In the genomic region with DNA sequence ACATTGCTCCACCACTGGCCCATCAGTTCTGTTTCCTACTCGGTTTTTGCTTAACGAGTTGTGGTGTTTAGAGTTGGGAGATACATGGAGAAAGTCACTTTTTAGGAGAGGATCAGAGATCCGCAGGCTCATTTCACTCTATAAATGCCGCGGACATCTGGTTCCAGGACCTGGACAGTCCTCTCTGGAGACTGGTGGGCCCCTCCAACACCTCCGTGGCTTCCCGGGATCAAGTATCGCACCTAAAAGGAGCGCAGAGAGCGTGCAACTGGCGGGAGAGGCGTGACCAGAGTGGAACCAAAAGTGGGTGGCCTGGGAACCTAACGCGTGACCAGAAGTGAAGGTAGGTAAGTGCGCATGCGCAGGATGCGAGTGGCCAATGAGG, we compare ENCODE assay signal across 8 cellular contexts. TPM values are rescaled to one million over a fixed set of nuclear protein-coding genes. Genes with fewer than 3 reads are reported as not detected.
DNase-seq lines count a peak whose midpoint lies in the region; ATAC-seq and TF ChIP-seq lines count a peak whose summit lies in the region.

No MANE protein-coding gene starts in this region.

- H3K27me3 ChIP-seq in GM06990 (replicated peaks; ENCODE audit: control insufficient read depth, insufficient read depth, low read length), result no peaks in the 10 kb centered on the region
- H3K27me3 ChIP-seq in neural progenitor cell, result no peaks in the 10 kb centered on the region
- H3K27me3 ChIP-seq in thymus (ENCODE audit: control insufficient read depth, insufficient read depth), result no peaks in the 10 kb centered on the region

- TF ChIP-seq CTCF in GM06990 (IDR thresholded peaks at IDR 0.05; ENCODE audit: insufficient read depth, low read length, poor library complexity, severe bottlenecking) (no peak), NB4 (IDR thresholded peaks at IDR 0.05; ENCODE audit: low read depth, low read length) (no peak), fibroblast of the aortic adventitia (IDR thresholded peaks at IDR 0.05; ENCODE audit: insufficient read depth, low read length) (no peak), neural progenitor cell (IDR thresholded peaks at IDR 0.05) (no peak)

- no peaks in the 10 kb centered on the region for H3K9me3 ChIP-seq in neural progenitor cell (ENCODE audit: low read depth)
- no peaks in the 10 kb centered on the region for H3K9me3 ChIP-seq in thymus (ENCODE audit: control insufficient read depth)

- H3K27ac Mint-ChIP-seq in activated CD4-positive, alpha-beta memory T cell treated with anti-CD3 and anti-CD28 coated beads, Interleukin-2, amount 10 ng/mL, durations not matched to agents 7 days and 5 days, result no peak overlapping the region
- no peak overlapping the region for H3K27ac Mint-ChIP-seq in neural progenitor cell

- CTCF ChIA-PET in activated CD4-positive, alpha-beta memory T cell treated with anti-CD3 and anti-CD28 coated beads, Interleukin-2, amount 10 ng/mL, durations not matched to agents 7 days and 5 days (lab: Charles Lee), result interaction anchor here (0.6 kb wide), 1 partner anchor 1208 kb away, joined by 3 read pairs; no protein-coding TSS in a partner anchor

- DNase-seq in A172 (ENCODE audit: low spot score) (peak; percentile 94), GM06990 (ENCODE audit: extremely low read depth, insufficient read length) (no peak), NB4 (ENCODE audit: low read depth) (peak; percentile 89), fibroblast of the aortic adventitia (ENCODE audit: low read depth) (peak; percentile 98), neural progenitor cell (ENCODE audit: low spot score) (peak; percentile 92)
- peak; percentile 85 for DNase-seq in activated CD4-positive, alpha-beta memory T cell treated with anti-CD3 and anti-CD28 coated beads, Interleukin-2, amount 10 ng/mL, durations not matched to agents 7 days and 5 days

- no peaks in the 10 kb centered on the region for H3K9me3 Mint-ChIP-seq in activated CD4-positive, alpha-beta memory T cell treated with anti-CD3 and anti-CD28 coated beads, Interleukin-2, amount 10 ng/mL, durations not matched to agents 7 days and 5 days
- H3K9me3 Mint-ChIP-seq in neural progenitor cell, result no peaks in the 10 kb centered on the region

- H3K36me3 ChIP-seq in GM06990 (ENCODE audit: control insufficient read depth, insufficient read depth, low read length) (no peaks in the 10 kb centered on the region), neural progenitor cell (no peaks in the 10 kb centered on the region), thymus (ENCODE audit: control insufficient read depth, insufficient read depth) (peaks cover 5% of the 10 kb centered on the region)

- no peaks in the 10 kb centered on the region for H4K20me1 ChIP-seq in neural progenitor cell (ENCODE audit: low read depth)

- H3K27me3 Mint-ChIP-seq in activated CD4-positive, alpha-beta memory T cell treated with anti-CD3 and anti-CD28 coated beads, Interleukin-2, amount 10 ng/mL, durations not matched to agents 7 days and 5 days, result peaks cover 3% of the 10 kb centered on the region
- peaks cover 2% of the 10 kb centered on the region for H3K27me3 Mint-ChIP-seq in neural progenitor cell (ENCODE audit: insufficient read depth, low read depth)

- WGBS in thymus, result under 1% methylated on average over 17 of the region's 17 CpGs

- H3K4me1 Mint-ChIP-seq in activated CD4-positive, alpha-beta memory T cell treated with anti-CD3 and anti-CD28 coated beads, Interleukin-2, amount 10 ng/mL, durations not matched to agents 7 days and 5 days, result peaks cover 28% of the 10 kb centered on the region
- peaks cover 17% of the 10 kb centered on the region for H3K4me1 Mint-ChIP-seq in neural progenitor cell

- POLR2A ChIA-PET in activated CD4-positive, alpha-beta memory T cell treated with anti-CD3 and anti-CD28 coated beads, Interleukin-2, amount 10 ng/mL, durations not matched to agents 7 days and 5 days (lab: Charles Lee), result interaction anchor here (1.2 to 4.1 kb wide), 6 partner anchors 11 to 180 kb away, joined by 3 to 27 read pairs (median 8); a partner anchor contains a TSS

- peak; percentile 82 for ATAC-seq in HG02588 (IDR thresholded peaks at IDR 0.05; ENCODE audit: unreplicated experiment)

- no peak overlapping the region for H3K4me3 Mint-ChIP-seq in activated CD4-positive, alpha-beta memory T cell treated with anti-CD3 and anti-CD28 coated beads, Interleukin-2, amount 10 ng/mL, durations not matched to agents 7 days and 5 days
- H3K4me3 Mint-ChIP-seq in neural progenitor cell, result no peak overlapping the region

- H3K36me3 Mint-ChIP-seq in activated CD4-positive, alpha-beta memory T cell treated with anti-CD3 and anti-CD28 coated beads, Interleukin-2, amount 10 ng/mL, durations not matched to agents 7 days and 5 days (ENCODE audit: low read depth), result no peaks in the 10 kb centered on the region
- H3K36me3 Mint-ChIP-seq in neural progenitor cell, result no peaks in the 10 kb centered on the region

- H3K27ac ChIP-seq in neural progenitor cell (peak overlapping the region; percentile 86), thymus (ENCODE audit: low read depth) (peak overlapping the region; percentile 99)

- no peak for TF ChIP-seq POLR2A in NB4 (IDR thresholded peaks at IDR 0.05; ENCODE audit: extremely low read depth, insufficient read length)

- peaks cover 39% of the 10 kb centered on the region for H3K79me2 ChIP-seq in neural progenitor cell (ENCODE audit: low read depth)

- H3K9ac ChIP-seq in neural progenitor cell, result peak overlapping the region; percentile 29

- H3K4me3 ChIP-seq in GM06990 (replicated peaks; ENCODE audit: low read depth, low read length) (peak overlapping the region; percentile 88), NB4 (ENCODE audit: low read depth, low read length) (peak overlapping the region; percentile 94), fibroblast of the aortic adventitia (ENCODE audit: low read depth, low read length) (peak overlapping the region; percentile 100), neural progenitor cell (peak overlapping the region; percentile 74), thymus (ENCODE audit: low read length) (peak overlapping the region; percentile 77)

- H3K4me1 ChIP-seq in neural progenitor cell (no peaks in the 10 kb centered on the region), thymus (ENCODE audit: control insufficient read depth, insufficient read depth, low read length) (no peaks in the 10 kb centered on the region)

- H3K4me2 ChIP-seq in neural progenitor cell, result peak overlapping the region; percentile 78

- H3F3A ChIP-seq in neural progenitor cell (ENCODE audit: low read depth), result peaks cover 8% of the 10 kb centered on the region

- peak overlapping the region; percentile 98 for H2AFZ ChIP-seq in neural progenitor cell (replicated peaks)

RNA-seq across cellular contexts. Expression of a gene that starts 9.9 kb away (rescaled TPM):
- 0.24 TPM in 1 of 2 replicates, not detected in the other for total RNA-seq in A172 (2014; rRNA removed; shearing (Covaris generic))
- total RNA-seq in activated CD4-positive, alpha-beta memory T cell treated with anti-CD3 and anti-CD28 coated beads, Interleukin-2, amount 10 ng/mL, durations not matched to agents 7 days and 5 days, result under 1 TPM in 1 of 2 experiments, not detected in 1; 0.18 TPM
- 0.18 TPM in 1 of 2 replicates, not detected in the other for total RNA-seq in fibroblast of the aortic adventitia (ENCODE audit: low replicate concordance)
- 2.0 and 3.5 TPM in 2 replicates for total RNA-seq in neural progenitor cell (ENCODE audit: low replicate concordance)
- polyA plus RNA-seq in thymus, result 3.9 TPM
